Comparison of ENCODE assay signal across 13 cellular contexts in the genomic region with DNA sequence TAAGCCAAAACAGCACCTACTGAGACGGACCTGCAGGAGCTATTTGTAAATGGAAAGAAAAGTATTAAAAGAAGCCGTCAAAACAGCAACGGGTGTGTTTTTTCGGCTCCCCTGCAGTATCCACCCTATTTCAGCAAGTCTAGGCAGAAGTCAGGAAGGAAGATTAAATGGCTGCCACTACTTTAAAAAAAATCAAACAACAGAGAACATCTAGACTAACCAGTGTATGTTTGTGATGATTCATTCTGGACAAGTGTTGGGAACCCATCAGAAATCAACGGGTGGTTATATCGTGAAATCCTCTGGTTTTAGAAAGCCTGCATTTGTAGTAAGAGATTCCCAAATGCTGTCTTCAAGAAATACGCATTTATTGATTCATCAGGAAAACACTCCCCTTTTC. TPM values are rescaled to one million over a fixed set of nuclear protein-coding genes. Genes with fewer than 3 reads are reported as not detected.
A peak's percentile ranks its signal among the peaks of the same experiment; 100 is the strongest.
DNase-seq lines count a peak whose midpoint lies in the region; ATAC-seq and TF ChIP-seq lines count a peak whose summit lies in the region.
"Had no signal": no experiment of that assay in that cellular context is flagged by ENCODE, and none has a peak within 500 bp of the region (broad histone marks: within the 10 kb centered on the region; RNA-seq: fewer than 3 reads in every experiment).

No MANE protein-coding gene starts in this region.

- CTCF ChIA-PET in A673 (lab: Charles Lee) = no interaction called here

- no TSS peak for BruUV-seq in A673 (replicated peaks; lab: Mats Ljungman, UMichigan)

- intact Hi-C loops in A673 (cut with micrococcal nuclease; ENCODE audit: unreplicated experiment) = no loop called here
- intact Hi-C loops in activated T-helper 2 cell treated with anti-CD3 and anti-CD28 coated beads, Interferon-gamma antibody, Interleukin-2, Interleukin-4, amounts not matched to agents 10 μg/mL and 5 μg/mL and 100 μg/mL, durations not matched to agents 14 hours and 24 hours and 36 hours (cut with micrococcal nuclease) = loop anchor here (10.0 kb wide), 1 partner anchor 1304 kb away; no protein-coding TSS in a partner anchor

- DNase-seq in A673 (ENCODE audit: low spot score) (peak; percentile 6), HCEC 1CT (peak; percentile 61), foreskin keratinocyte (no peak), CD1c-positive myeloid dendritic cell (ENCODE audit: extremely low spot score) (no peak)
- no peak for DNase-seq in NK-92 treated with Interleukin-12 subunit alpha and Interleukin-12 subunit beta, amount 100 ng/mL, for 24 hours (lab: John Stamatoyannopoulos, UW)
- no peak for DNase-seq in activated T-helper 2 cell treated with anti-CD3 and anti-CD28 coated beads, Interferon-gamma antibody, Interleukin-2, Interleukin-4, amounts not matched to agents 10 μg/mL and 5 μg/mL and 100 μg/mL, durations not matched to agents 14 hours and 24 hours and 36 hours (ENCODE audit: low spot score)
- DNase-seq: activated CD4-positive, alpha-beta T cell treated with anti-CD3 and anti-CD28 coated beads for 4 hours; naive thymus-derived CD4-positive, alpha-beta T cell; NCI-H1105 treated with DMSO at 0.1 percent for 48 hours; SJCRH30; spleen had no signal

- no peak overlapping the region for H3K27ac Mint-ChIP-seq in activated T-helper 2 cell treated with anti-CD3 and anti-CD28 coated beads, Interferon-gamma antibody, Interleukin-2, Interleukin-4, amounts not matched to agents 10 μg/mL and 5 μg/mL and 100 μg/mL, durations not matched to agents 14 hours and 24 hours and 36 hours
- H3K27ac Mint-ChIP-seq: naive thymus-derived CD4-positive, alpha-beta T cell had no signal

- peaks cover 53% of the 10 kb centered on the region for H3K4me1 Mint-ChIP-seq in activated T-helper 2 cell treated with anti-CD3 and anti-CD28 coated beads, Interferon-gamma antibody, Interleukin-2, Interleukin-4, amounts not matched to agents 10 μg/mL and 5 μg/mL and 100 μg/mL, durations not matched to agents 14 hours and 24 hours and 36 hours (ENCODE audit: low read depth)

- H3K4me3 ChIP-seq in A673 (ENCODE audit: low read depth, low read length, poor library complexity, severe bottlenecking) (no peak overlapping the region), WI38 (ENCODE audit: low read depth, low read length) (peak overlapping the region; percentile 24)
- H3K4me3 ChIP-seq: SJCRH30, spleen had no signal

- ATAC-seq in foreskin keratinocyte (peak; percentile 39), GM21390 (IDR thresholded peaks at IDR 0.05; ENCODE audit: unreplicated experiment) (no peak)
- ATAC-seq: naive thymus-derived CD4-positive, alpha-beta T cell had no signal

- TF ChIP-seq CTCF in A673 (conservative IDR thresholded peaks at IDR 0.05; ENCODE audit: low read depth, low read length) (no peak), WI38 (IDR thresholded peaks at IDR 0.05; ENCODE audit: low read depth, low read length) (no peak), foreskin keratinocyte (conservative IDR thresholded peaks at IDR 0.05) (no peak)

- peaks cover 2% of the 10 kb centered on the region for H3K36me3 ChIP-seq in A673 (ENCODE audit: insufficient read depth, low read length, poor library complexity, severe bottlenecking)
- H3K36me3 ChIP-seq: SJCRH30, spleen had no signal

- no peaks in the 10 kb centered on the region for H3K9me3 ChIP-seq in A673 (ENCODE audit: low read depth, low read length, poor library complexity, severe bottlenecking)
- H3K9me3 ChIP-seq: SJCRH30 had no signal

- POLR2A ChIA-PET in A673 (lab: Charles Lee; ENCODE audit: low non-redundant PET) = no interaction called here

- H3K27me3 ChIP-seq in A673 (replicated peaks; ENCODE audit: insufficient read depth, low read depth, low read length, poor library complexity) = no peaks in the 10 kb centered on the region
- no peaks in the 10 kb centered on the region for H3K27me3 ChIP-seq in foreskin keratinocyte
- H3K27me3 ChIP-seq: SJCRH30 had no signal

- H3K9me3 Mint-ChIP-seq in activated T-helper 2 cell treated with anti-CD3 and anti-CD28 coated beads, Interferon-gamma antibody, Interleukin-2, Interleukin-4, amounts not matched to agents 10 μg/mL and 5 μg/mL and 100 μg/mL, durations not matched to agents 14 hours and 24 hours and 36 hours = peaks cover 4% of the 10 kb centered on the region

- H3K4me1 ChIP-seq in A673 (ENCODE audit: insufficient read depth, low read length, poor library complexity, severe bottlenecking) (peaks cover 5% of the 10 kb centered on the region), foreskin keratinocyte (peaks cover 24% of the 10 kb centered on the region)
- H3K4me1 ChIP-seq: SJCRH30 had no signal

- H3K27ac ChIP-seq in A673 (ENCODE audit: low read depth, low read length, poor library complexity, severe bottlenecking) (no peak overlapping the region), foreskin keratinocyte (peak overlapping the region; percentile 65)
- H3K27ac ChIP-seq: SJCRH30, spleen had no signal

- H3K36me3 Mint-ChIP-seq in activated T-helper 2 cell treated with anti-CD3 and anti-CD28 coated beads, Interferon-gamma antibody, Interleukin-2, Interleukin-4, amounts not matched to agents 10 μg/mL and 5 μg/mL and 100 μg/mL, durations not matched to agents 14 hours and 24 hours and 36 hours (ENCODE audit: low read depth) = peaks cover 15% of the 10 kb centered on the region

- H3K27me3 Mint-ChIP-seq in activated T-helper 2 cell treated with anti-CD3 and anti-CD28 coated beads, Interferon-gamma antibody, Interleukin-2, Interleukin-4, amounts not matched to agents 10 μg/mL and 5 μg/mL and 100 μg/mL, durations not matched to agents 14 hours and 24 hours and 36 hours (ENCODE audit: low read depth) = no peaks in the 10 kb centered on the region
- H3K27me3 Mint-ChIP-seq: naive thymus-derived CD4-positive, alpha-beta T cell had no signal

- no peak overlapping the region for H3K4me3 Mint-ChIP-seq in activated T-helper 2 cell treated with anti-CD3 and anti-CD28 coated beads, Interferon-gamma antibody, Interleukin-2, Interleukin-4, amounts not matched to agents 10 μg/mL and 5 μg/mL and 100 μg/mL, durations not matched to agents 14 hours and 24 hours and 36 hours (ENCODE audit: low read depth)
- H3K4me3 Mint-ChIP-seq: naive thymus-derived CD4-positive, alpha-beta T cell had no signal

RNA-seq across cellular contexts. Expression of gene PMAIP1, which starts 9.0 kb away (rescaled TPM):
- total RNA-seq in A673 (2021) (43.6 TPM in 2 replicates), foreskin keratinocyte (31.5 and 43.9 TPM in 2 replicates)
- 19.6 and 30.1 TPM in 2 replicates for polyA plus RNA-seq in foreskin keratinocyte
- 41.8 and 42.0 TPM in 2 replicates for total RNA-seq in activated T-helper 2 cell treated with anti-CD3 and anti-CD28 coated beads, Interferon-gamma antibody, Interleukin-2, Interleukin-4, amounts not matched to agents 10 μg/mL and 5 μg/mL and 100 μg/mL, durations not matched to agents 14 hours and 24 hours and 36 hours

Comparison
In these comparisons a context has a peak if more than half of its experiments do, and no peak if none do; other contexts are left out.
1. DNase-seq: peak in A673 (single experiment) and HCEC 1CT (single experiment); none in foreskin keratinocyte (0 of 2), CD1c-positive myeloid dendritic cell (single experiment), NK-92 treated with Interleukin-12 subunit alpha and Interleukin-12 subunit beta, amount 100 ng/mL, for 24 hours (single experiment) and activated T-helper 2 cell treated with anti-CD3 and anti-CD28 coated beads, Interferon-gamma antibody, Interleukin-2, Interleukin-4, amounts not matched to agents 10 μg/mL and 5 μg/mL and 100 μg/mL, durations not matched to agents 14 hours and 24 hours and 36 hours (single experiment).